Comparison of ENCODE assay signal across 24 cellular contexts in genomic region chr2:240780023-240780831, GRCh38. TPM values are rescaled to one million over a fixed set of nuclear protein-coding genes. Genes with fewer than 3 reads are reported as not detected.
DNase-seq lines count a peak whose midpoint lies in the region; ATAC-seq, FAIRE-seq and TF ChIP-seq lines count a peak whose summit lies in the region.
"Had no signal": no experiment of that assay in that cellular context is flagged by ENCODE, and none has a peak within 500 bp of the region (broad histone marks: within the 10 kb centered on the region; RNA-seq: fewer than 3 reads in every experiment).

No MANE protein-coding gene starts in this region.

- FAIRE-seq in kidney (lab: Jason Lieb, UNC), result no peak
- FAIRE-seq: A549, D721Med, GM12892 had no signal

- no peak overlapping the region for H3K4me3 ChIP-seq in kidney (ENCODE audit: low read length in 2 of 2)
- H3K4me3 ChIP-seq: A549, upper lobe of left lung had no signal

- H3K4me1 ChIP-seq in kidney (ENCODE audit: control insufficient read depth in 1 of 2, insufficient read depth in 1 of 2, low read depth in 1 of 2, low read length in 2 of 2), result no peaks in the 10 kb centered on the region
- H3K4me1 ChIP-seq: A549, upper lobe of left lung had no signal

- DNase-seq in left cardiac atrium, result no peak
- no peak for DNase-seq in cardiac septum (ENCODE audit: low spot score)
- peak; percentile 88 for DNase-seq in chondrocyte (ENCODE audit: low spot score)
- peak; percentile 41 for DNase-seq in kidney
- DNase-seq in AG08396 (ENCODE audit: low spot score), result no peak
- DNase-seq in NCI-H2171 (lab: John Stamatoyannopoulos, UW), result no peak
- no peak for DNase-seq in activated gamma-delta T cell (lab: John Stamatoyannopoulos, UW)
- DNase-seq: activated B cell treated with CpG ODN at 0.5 μM for 24 hours; activated naive CD4-positive, alpha-beta T cell treated with anti-CD3 and anti-CD28 coated beads, Interleukin-2, amount 50 U/mL, for 16 hours; central memory CD4-positive, alpha-beta T cell; immature natural killer cell; natural killer cell; NCI-H2081; NCI-H446 treated with DMSO at 0.1 percent for 48 hours; T-helper 9 cell had no signal

- H3K4me3 Mint-ChIP-seq in chondrocyte (ENCODE audit: unreplicated experiment), result no peak overlapping the region
- H3K4me3 Mint-ChIP-seq: activated B cell treated with CpG ODN at 0.5 μM for 24 hours; activated T-helper 1 cell treated with anti-CD3 and anti-CD28 coated beads, Interleukin-12 subunit alpha, Interleukin-12 subunit beta, Interleukin-2, Interleukin-4 antibody, amounts not matched to agents 30 ng/mL and 10 ng/mL and 1 ng/mL, durations not matched to agents 14 hours and 24 hours and 36 hours; immature natural killer cell; natural killer cell had no signal

- H3K27me3 Mint-ChIP-seq in chondrocyte (ENCODE audit: low read depth), result no peaks in the 10 kb centered on the region

- peak; percentile 14 for ATAC-seq in left cardiac atrium
- no peak for ATAC-seq in HG02938 (IDR thresholded peaks at IDR 0.05; ENCODE audit: unreplicated experiment)
- ATAC-seq: A549, natural killer cell had no signal

- H3K9me3 Mint-ChIP-seq in chondrocyte (ENCODE audit: low read depth), result no peaks in the 10 kb centered on the region
- H3K9me3 Mint-ChIP-seq: activated B cell treated with CpG ODN at 0.5 μM for 24 hours; activated T-helper 1 cell treated with anti-CD3 and anti-CD28 coated beads, Interleukin-12 subunit alpha, Interleukin-12 subunit beta, Interleukin-2, Interleukin-4 antibody, amounts not matched to agents 30 ng/mL and 10 ng/mL and 1 ng/mL, durations not matched to agents 14 hours and 24 hours and 36 hours; immature natural killer cell; natural killer cell had no signal

- intact Hi-C loops in left cardiac atrium (cut with DNase I), result no loop called here
- intact Hi-C loops in cardiac septum (cut with DNase I), result no loop called here
- intact Hi-C loops in kidney (cut with DNase I), result no loop called here

- no peak overlapping the region for H3K27ac Mint-ChIP-seq in chondrocyte (ENCODE audit: unreplicated experiment)
- H3K27ac Mint-ChIP-seq: activated B cell treated with CpG ODN at 0.5 μM for 24 hours; activated T-helper 1 cell treated with anti-CD3 and anti-CD28 coated beads, Interleukin-12 subunit alpha, Interleukin-12 subunit beta, Interleukin-2, Interleukin-4 antibody, amounts not matched to agents 30 ng/mL and 10 ng/mL and 1 ng/mL, durations not matched to agents 14 hours and 24 hours and 36 hours; immature natural killer cell; natural killer cell had no signal

- H3K27ac ChIP-seq in kidney (ENCODE audit: low read depth in 2 of 2, low read length in 2 of 2), result no peak overlapping the region
- H3K27ac ChIP-seq: A549, C4-2B, upper lobe of left lung had no signal

- H3K36me3 Mint-ChIP-seq in chondrocyte (ENCODE audit: low read depth), result peaks cover 2% of the 10 kb centered on the region
- H3K36me3 Mint-ChIP-seq: immature natural killer cell, natural killer cell had no signal

- H3K36me3 ChIP-seq in kidney (ENCODE audit: control insufficient read depth in 1 of 2, insufficient read depth in 2 of 2, low read length in 2 of 2), result no peaks in the 10 kb centered on the region
- H3K36me3 ChIP-seq: upper lobe of left lung had no signal

- H3K4me1 Mint-ChIP-seq in chondrocyte (ENCODE audit: low read depth), result no peaks in the 10 kb centered on the region
- H3K4me1 Mint-ChIP-seq: activated B cell treated with CpG ODN at 0.5 μM for 24 hours, immature natural killer cell, natural killer cell had no signal

- TF ChIP-seq CTCF in chondrocyte (IDR thresholded peaks at IDR 0.05), result no peak
- TF ChIP-seq CTCF in kidney (IDR thresholded peaks at IDR 0.05; ENCODE audit: borderline replicate concordance, extremely low read depth, insufficient read depth), result no peak

- H3K9ac ChIP-seq in kidney (ENCODE audit: low read length in 2 of 2), result no peak overlapping the region

- no peaks in the 10 kb centered on the region for H3K9me3 ChIP-seq in kidney (ENCODE audit: control insufficient read depth in 1 of 2, low read length in 2 of 2)
- H3K9me3 ChIP-seq: A549, upper lobe of left lung had no signal

RNA-seq across cellular contexts. Expression of gene KIF1A, which starts 39.8 kb away (rescaled TPM):
- total RNA-seq in left cardiac atrium (10 to 100 TPM; 27.4 to 51.5 TPM), cardiac septum (10.2 TPM), chondrocyte (15.2 to 63.5 TPM (median 60.0 TPM) in 3 replicates), kidney (0.54 TPM)
- 0.58 TPM for polyA plus RNA-seq in kidney (ENCODE audit: insufficient read depth, low read depth, low replicate concordance)
- total RNA-seq: activated B cell treated with CpG ODN at 0.5 μM for 24 hours, M059J, OCI-LY7 had no signal
- polyA plus RNA-seq: immature natural killer cell had no signal

Comparison
In these comparisons a context has a peak if more than half of its experiments do, and no peak if none do; other contexts are left out.
1. DNase-seq: peak in chondrocyte (single experiment) and kidney (single experiment); none in left cardiac atrium (single experiment), cardiac septum (single experiment), AG08396 (single experiment), NCI-H2171 (single experiment) and activated gamma-delta T cell (single experiment).